Comparison of ENCODE assay signal across 13 cellular contexts in the genomic region with DNA sequence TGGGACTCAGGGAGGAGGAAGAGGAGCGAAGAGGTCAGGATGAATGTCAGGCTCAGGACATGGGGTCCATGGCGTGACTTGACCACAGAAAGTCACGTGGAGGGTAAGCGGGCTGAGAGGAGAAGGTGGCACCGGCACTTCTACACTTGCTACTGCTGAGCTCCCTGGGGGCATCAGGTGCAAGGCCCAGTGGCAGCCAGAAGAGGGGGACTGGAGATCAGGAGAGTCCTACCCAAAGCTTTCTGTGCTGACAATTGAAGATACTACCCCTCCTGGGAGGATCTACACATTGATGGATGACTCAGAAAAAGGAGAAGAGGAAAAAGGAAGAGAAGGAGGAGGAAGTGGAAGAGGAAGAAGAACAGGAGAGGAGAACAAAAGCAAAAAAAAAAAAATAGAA. TPM values are rescaled to one million over a fixed set of nuclear protein-coding genes. Genes with fewer than 3 reads are reported as not detected.
A peak's percentile ranks its signal among the peaks of the same experiment; 100 is the strongest.
DNase-seq lines count a peak whose midpoint lies in the region; ATAC-seq, FAIRE-seq and TF ChIP-seq lines count a peak whose summit lies in the region.
"Had no signal": no experiment of that assay in that cellular context is flagged by ENCODE, and none has a peak within 500 bp of the region (broad histone marks: within the 10 kb centered on the region; RNA-seq: fewer than 3 reads in every experiment).

No MANE protein-coding gene starts in this region.

- H3K9ac ChIP-seq in HepG2 (ENCODE audit: insufficient read depth, low read depth, low read length) (no peak overlapping the region), MM.1S (ENCODE audit: low read length) (no peak overlapping the region), GM12878 (ENCODE audit: control insufficient read depth, insufficient read depth, low read length) (no peak overlapping the region)

- TF ChIP-seq CTCF in HepG2 (CRISPR knock-in tag; IDR thresholded peaks at IDR 0.05) (peak; percentile 35), right lobe of liver (IDR thresholded peaks at IDR 0.05) (no peak), MM.1S (IDR thresholded peaks at IDR 0.05; ENCODE audit: low read length) (0 out of 2 replicates have a peak, but pooled peaks have one; percentile 23), GM12878 (IDR thresholded peaks at IDR 0.05 in 2 of 3, conservative IDR thresholded peaks at IDR 0.05 in 1 of 3; ENCODE audit: control insufficient read depth in 2 of 3, extremely low read depth in 1 of 3, insufficient read depth in 1 of 3, low read depth in 3 of 3, low read length in 3 of 3) (peak; percentile 33 to 45 (median 43); a peak in 3 of 6 replicates)

- H3K27me3 Mint-ChIP-seq in stimulated activated naive B cell treated with anti-CD40 and anti-IgM and Interleukin-4, amounts not matched to agents 10 μg/mL and 1 μg/mL and 100 μg/mL, for 72 hours, result no peaks in the 10 kb centered on the region
- H3K27me3 Mint-ChIP-seq: activated CD4-positive, alpha-beta memory T cell treated with anti-CD3 and anti-CD28 coated beads for 36 hours had no signal

- peak overlapping the region; percentile 10 for H3K27ac Mint-ChIP-seq in stimulated activated naive B cell treated with anti-CD40 and anti-IgM and Interleukin-4, amounts not matched to agents 10 μg/mL and 1 μg/mL and 100 μg/mL, for 72 hours
- H3K27ac Mint-ChIP-seq: activated CD4-positive, alpha-beta memory T cell treated with anti-CD3 and anti-CD28 coated beads for 36 hours had no signal

- TF ChIP-seq RAD21 in HepG2 (CRISPR knock-in tag; IDR thresholded peaks at IDR 0.05) (no peak), GM12878 (IDR thresholded peaks at IDR 0.05; ENCODE audit: insufficient read depth, low read depth, low read length) (peak; percentile 46)

- H3K36me3 Mint-ChIP-seq in stimulated activated naive B cell treated with anti-CD40 and anti-IgM and Interleukin-4, amounts not matched to agents 10 μg/mL and 1 μg/mL and 100 μg/mL, for 72 hours, result no peaks in the 10 kb centered on the region
- H3K36me3 Mint-ChIP-seq: activated CD4-positive, alpha-beta memory T cell treated with anti-CD3 and anti-CD28 coated beads for 36 hours had no signal

- SMC1A ChIA-PET in GM12878 (lab: Charles Lee; ENCODE audit: uncharacterized antibody, unreplicated experiment), result interaction anchor here (0.6 to 10.7 kb wide), 13 partner anchors 12 to 483 kb away, joined by 3 to 143 read pairs (median 5); no protein-coding TSS in a partner anchor

- WGBS in HepG2 (ENCODE audit: low lambda C conversion rate), result 98% methylated on average over 5 of the region's 5 CpGs
- WGBS in right lobe of liver (ENCODE audit: insufficient coverage, low coverage, low lambda C conversion rate, missing lambda C conversion rate), result 100% methylated on average over 2 of the region's 5 CpGs
- 45% methylated on average over 5 of the region's 5 CpGs for WGBS in GM12878 (ENCODE audit: insufficient coverage, insufficient replicate concordance, low lambda C conversion rate, missing lambda C conversion rate)

- H3K9me3 ChIP-seq in HepG2 (ENCODE audit: low read length) (no peaks in the 10 kb centered on the region), right lobe of liver (no peaks in the 10 kb centered on the region), MM.1S (replicated peaks; ENCODE audit: insufficient read depth, low read length) (no peaks in the 10 kb centered on the region), GM12878 (replicated peaks; ENCODE audit: control insufficient read depth, insufficient read depth, low read length) (no peaks in the 10 kb centered on the region)

- H3K27me3 ChIP-seq in HepG2 (ENCODE audit: control insufficient read depth in 1 of 2, insufficient read depth in 2 of 2, low read length in 2 of 2) (no peaks in the 10 kb centered on the region), right lobe of liver (no peaks in the 10 kb centered on the region), MM.1S (replicated peaks; ENCODE audit: insufficient read depth, low read length) (no peaks in the 10 kb centered on the region), GM12878 (replicated peaks in 1 of 2; ENCODE audit: control insufficient read depth in 2 of 2, insufficient read depth in 2 of 2, low read length in 1 of 2) (no peaks in the 10 kb centered on the region)

- no peaks in the 10 kb centered on the region for H3K9me2 ChIP-seq in MM.1S (replicated peaks; ENCODE audit: insufficient read depth, low read length)

- TF ChIP-seq POLR2A in HepG2 (IDR thresholded peaks at IDR 0.05; ENCODE audit: insufficient read depth in 1 of 2, low read depth in 2 of 2, low read length in 2 of 2) (no peak), right lobe of liver (IDR thresholded peaks at IDR 0.05) (no peak), GM12878 (IDR thresholded peaks at IDR 0.05; ENCODE audit: low read depth, low read length) (no peak)

- DNase-seq in HepG2 (ENCODE audit: low spot score) (no peak), right lobe of liver (no peak), MM.1S (no peak), GM12878 (ENCODE audit: low read depth, low spot score) (no peak), H4 (ENCODE audit: low spot score) (no peak), SW480 (ENCODE audit: low spot score) (no peak)
- DNase-seq in stimulated activated naive B cell treated with anti-CD40 and anti-IgM and Interleukin-4, amounts not matched to agents 10 μg/mL and 1 μg/mL and 100 μg/mL, for 72 hours, result no peak
- DNase-seq: NCI-H1417 treated with DMSO at 0.1 percent for 48 hours; RPMI8226; stimulated activated CD4-positive, alpha-beta T cell treated with anti-CD3 and anti-CD28 coated beads, Interleukin-2, amount 100 ng/mL, for 24 hours had no signal

- intact Hi-C loops in HepG2 (cut with micrococcal nuclease; ENCODE audit: unreplicated experiment) (no loop called here), right lobe of liver (cut with DNase I) (no loop called here), GM12878 (cut with micrococcal nuclease; ENCODE audit: unreplicated experiment) (no loop called here)

- POLR2A ChIA-PET in HepG2 (lab: Yijun Ruan, JAX) (no interaction called here), GM12878 (lab: Charles Lee) (no interaction called here)

- CTCF ChIA-PET in HepG2 (lab: Yijun Ruan, JAX; ENCODE audit: low intra/inter-chr PET ratio, low total read pairs), result interaction anchor here (2.7 kb wide), 1 partner anchor 481 kb away, joined by 25 read pairs; no protein-coding TSS in a partner anchor
- CTCF ChIA-PET in GM12878 (lab: Yijun Ruan, JAX), result interaction anchor here (0.6 to 10.5 kb wide), 13 partner anchors 8 to 478 kb away, joined by 3 to 191 read pairs (median 6); a partner anchor contains a TSS

- H4K20me1 ChIP-seq in HepG2 (ENCODE audit: insufficient read depth, low read length) (no peaks in the 10 kb centered on the region), MM.1S (ENCODE audit: insufficient read depth, low read length) (no peaks in the 10 kb centered on the region), GM12878 (ENCODE audit: control insufficient read depth, insufficient read depth) (no peaks in the 10 kb centered on the region)

- H3K4me1 ChIP-seq in HepG2 (ENCODE audit: insufficient read depth, low read length) (peaks cover 8% of the 10 kb centered on the region; the same call in 1 of the 2 replicates), right lobe of liver (no peaks in the 10 kb centered on the region), MM.1S (ENCODE audit: low read length) (peaks cover 19% of the 10 kb centered on the region), GM12878 (ENCODE audit: control insufficient read depth, insufficient read depth, low read length) (peaks cover 9% of the 10 kb centered on the region; the same call in 1 of the 2 replicates)

- peaks cover 12 to 55% of the 10 kb centered on the region in 2 experiments for H3K36me3 ChIP-seq in HepG2 (replicated peaks in 1 of 2; ENCODE audit: control insufficient read depth in 1 of 2, insufficient read depth in 2 of 2, low read length in 2 of 2)
- peaks cover 0 to 3% (median 0%) of the 10 kb centered on the region in 4 donors for H3K36me3 ChIP-seq in right lobe of liver
- H3K36me3 ChIP-seq in MM.1S (replicated peaks; ENCODE audit: insufficient read depth, low read length), result no peaks in the 10 kb centered on the region
- no peaks in the 10 kb centered on the region for H3K36me3 ChIP-seq in GM12878 (ENCODE audit: control insufficient read depth in 2 of 2, insufficient read depth in 2 of 2, low read length in 1 of 2)

- BruUV-seq in HepG2 (replicated peaks; lab: Mats Ljungman, UMichigan) (no TSS peak), GM12878 (replicated peaks; lab: Mats Ljungman, UMichigan) (no TSS peak)

- H3K9me3 Mint-ChIP-seq in stimulated activated naive B cell treated with anti-CD40 and anti-IgM and Interleukin-4, amounts not matched to agents 10 μg/mL and 1 μg/mL and 100 μg/mL, for 72 hours, result no peaks in the 10 kb centered on the region
- H3K9me3 Mint-ChIP-seq: activated CD4-positive, alpha-beta memory T cell treated with anti-CD3 and anti-CD28 coated beads for 36 hours had no signal

- no peak overlapping the region for H2AFZ ChIP-seq in HepG2 (ENCODE audit: low read length)
- H2AFZ ChIP-seq in MM.1S (ENCODE audit: low read length), result no peak overlapping the region
- H2AFZ ChIP-seq in GM12878 (ENCODE audit: control insufficient read depth, low read depth, low read length), result no peak overlapping the region

- ATAC-seq in HepG2 (no peak), right lobe of liver (no peak), GM12878 (peak; percentile 75), GM19023 (IDR thresholded peaks at IDR 0.05; ENCODE audit: unreplicated experiment) (no peak)
- peak; percentile 59 to 74 for ATAC-seq in stimulated activated naive B cell treated with anti-CD40 and anti-IgM and Interleukin-4, amounts not matched to agents 10 μg/mL and 1 μg/mL and 100 μg/mL, for 72 hours (replicated peaks)

- H3K4me2 ChIP-seq in HepG2 (ENCODE audit: low read depth, low read length) (no peak overlapping the region), MM.1S (ENCODE audit: low read depth, low read length) (no peak overlapping the region), GM12878 (ENCODE audit: control insufficient read depth, insufficient read depth) (no peak overlapping the region)

- peaks cover 13% of the 10 kb centered on the region for H3F3A ChIP-seq in MM.1S (ENCODE audit: insufficient read depth, low read length)

- H3K4me3 Mint-ChIP-seq in stimulated activated naive B cell treated with anti-CD40 and anti-IgM and Interleukin-4, amounts not matched to agents 10 μg/mL and 1 μg/mL and 100 μg/mL, for 72 hours, result no peak overlapping the region
- H3K4me3 Mint-ChIP-seq: activated CD4-positive, alpha-beta memory T cell treated with anti-CD3 and anti-CD28 coated beads for 36 hours had no signal

- no peak for TF ChIP-seq EP300 in HepG2 (IDR thresholded peaks at IDR 0.05; ENCODE audit: low read depth in 2 of 2, low read length in 2 of 2)
- TF ChIP-seq EP300 in HepG2 (CRISPR knock-in tag; IDR thresholded peaks at IDR 0.05; ENCODE audit: borderline replicate concordance), result no peak
- TF ChIP-seq EP300 in GM12878 (IDR thresholded peaks at IDR 0.05; ENCODE audit: borderline replicate concordance in 1 of 2, control insufficient read depth in 1 of 2, low read depth in 2 of 2, low read length in 2 of 2), result no peak

- H3K79me2 ChIP-seq in HepG2 (ENCODE audit: insufficient read depth, low read length) (no peaks in the 10 kb centered on the region), MM.1S (ENCODE audit: low read length) (no peaks in the 10 kb centered on the region), GM12878 (ENCODE audit: control insufficient read depth, insufficient read depth, low read length) (no peaks in the 10 kb centered on the region)

- FAIRE-seq in HepG2 (lab: Jason Lieb, UNC), result no peak
- FAIRE-seq in GM12878 (lab: Jason Lieb, UNC), result no peak
- FAIRE-seq: islet of Langerhans had no signal

- in situ Hi-C loops in HepG2 (cut with HindIII; ENCODE audit: extremely low pct_ligation_motif_present, low pct_unique_long_range_greater_than_20kb), result loop anchor here (5.0 kb wide), 1 partner anchor 478 kb away; no protein-coding TSS in a partner anchor
- in situ Hi-C loops in GM12878 (cut with MboI), result loop anchor here (5.0 kb wide), 1 partner anchor 478 kb away; no protein-coding TSS in a partner anchor

- H3K27ac ChIP-seq in HepG2 (ENCODE audit: extremely low read length, insufficient read depth, low read length) (no peak overlapping the region), right lobe of liver (no peak overlapping the region), MM.1S (ENCODE audit: low read length) (no peak overlapping the region), GM12878 (ENCODE audit: control insufficient read depth, insufficient read depth) (no peak overlapping the region)

- RAD21 ChIA-PET in GM12878 (lab: Charles Lee; ENCODE audit: unreplicated experiment), result interaction anchor here (0.7 to 11.0 kb wide), 12 partner anchors 19 to 479 kb away, joined by 3 to 121 read pairs (median 4); no protein-coding TSS in a partner anchor

- H3K4me3 ChIP-seq in HepG2 (replicated peaks in 1 of 3; ENCODE audit: insufficient read depth in 1 of 3, low read depth in 2 of 3, low read length in 3 of 3) (no peak overlapping the region), right lobe of liver (no peak overlapping the region), MM.1S (ENCODE audit: low read length) (no peak overlapping the region), GM12878 (no peak overlapping the region)

- H3K4me1 Mint-ChIP-seq in stimulated activated naive B cell treated with anti-CD40 and anti-IgM and Interleukin-4, amounts not matched to agents 10 μg/mL and 1 μg/mL and 100 μg/mL, for 72 hours, result peaks cover 23 to 38% of the 10 kb centered on the region in 2 donors

RNA-seq across cellular contexts. Expression of a gene that starts 41.3 kb away (rescaled TPM):
- 23.7 and 37.3 TPM in 2 replicates for total RNA-seq in HepG2 (2016; rRNA removed; fragmentation: Illumina TruSeq; extraction: Trizol)
- 7.8 and 10.0 TPM in 2 replicates for total RNA-seq in HepG2 (2016; cell fraction: cytosol; rRNA removed; fragmentation: Illumina TruSeq; extraction: Trizol; ENCODE audit: low read depth)
- 22.8 and 32.5 TPM in 2 replicates for total RNA-seq in HepG2 (2016; cell fraction: insoluble cytoplasmic fraction; rRNA removed; fragmentation: Illumina TruSeq; extraction: Trizol)
- 18.9 and 21.8 TPM in 2 replicates for total RNA-seq in HepG2 (2016; cell fraction: membrane; rRNA removed; fragmentation: Illumina TruSeq; extraction: Trizol)
- total RNA-seq in HepG2 (2016; cell fraction: nucleus; rRNA removed; fragmentation: Illumina TruSeq; extraction: Trizol), result 39.3 and 39.5 TPM in 2 replicates
- 13.7 and 15.7 TPM in 2 replicates for polyA plus RNA-seq in HepG2 (2011; rRNA removed)
- polyA plus RNA-seq in HepG2 (2011; cell fraction: cytosol; rRNA removed), result 7.3 and 7.9 TPM in 2 replicates
- polyA plus RNA-seq in HepG2 (2011; cell fraction: nucleus; rRNA removed), result 17.4 and 19.9 TPM in 2 replicates
- polyA plus RNA-seq in HepG2 (2012), result 7.0 and 10.2 TPM in 2 replicates
- polyA plus RNA-seq in HepG2 (2016; cell fraction: cytosol; fragmentation: Illumina TruSeq; extraction: Trizol; ENCODE audit: low read depth), result 1.7 and 1.8 TPM in 2 replicates
- polyA plus RNA-seq in HepG2 (2016; cell fraction: insoluble cytoplasmic fraction; fragmentation: Illumina TruSeq; extraction: Trizol; ENCODE audit: low read depth), result 23.1 and 25.5 TPM in 2 replicates
- polyA plus RNA-seq in HepG2 (2016; cell fraction: membrane; fragmentation: Illumina TruSeq; extraction: Trizol; ENCODE audit: low read depth), result 4.2 TPM in 2 replicates
- 35.8 and 37.1 TPM in 2 replicates for polyA plus RNA-seq in HepG2 (2016; cell fraction: nucleus; fragmentation: Illumina TruSeq; extraction: Trizol; ENCODE audit: insufficient read depth, low read depth)
- polyA minus RNA-seq in HepG2 (2011; rRNA and poly(A)+ RNA removed; ENCODE audit: low replicate concordance), result 23.1 and 52.1 TPM in 2 replicates
- 10.5 and 13.8 TPM in 2 replicates for polyA minus RNA-seq in HepG2 (2011; cell fraction: cytosol; rRNA and poly(A)+ RNA removed)
- 52.0 and 54.7 TPM in 2 replicates for polyA minus RNA-seq in HepG2 (2011; cell fraction: nucleus; rRNA and poly(A)+ RNA removed)
- 10 to 100 TPM in 1 of 6 experiments, 1 to 10 TPM in 5; 5.8 to 10.2 (median 7.1) TPM for total RNA-seq in right lobe of liver
- 0.59 and 0.92 TPM in 2 replicates for total RNA-seq in GM12878 (2013; cell fraction: nucleolus; rRNA removed)
- total RNA-seq in GM12878 (2014; rRNA removed), result 0.76 and 0.79 TPM in 2 replicates
- total RNA-seq in GM12878 (2014; rRNA removed; fragmentation: Illumina TruSeq; extraction: Trizol), result 0.69 and 0.72 TPM in 2 replicates
- total RNA-seq in GM12878 (2021), result 0.97 and 1.0 TPM in 2 replicates
- polyA plus RNA-seq in GM12878 (2011; ENCODE audit: low read depth), result 0.29 TPM
- polyA plus RNA-seq in GM12878 (2011; rRNA removed), result 1.3 TPM in 2 replicates
- 0.74 and 0.79 TPM in 2 replicates for polyA plus RNA-seq in GM12878 (2011; cell fraction: cytosol; rRNA removed)
- polyA plus RNA-seq in GM12878 (2011; cell fraction: nucleus; rRNA removed), result 0.75 and 0.80 TPM in 2 replicates
- 0.52 and 0.62 TPM in 2 replicates for polyA plus RNA-seq in GM12878 (2012)
- polyA plus RNA-seq in GM12878 (2014; fragmentation: Illumina TruSeq; extraction: Trizol), result 0.98 and 2.4 TPM in 2 replicates
- polyA plus RNA-seq in GM12878 (2014; fragmentation: Nextera tagmentation; extraction: Ambion mirVana), result under 1 TPM; 0.40 to 0.42 TPM
- 0.76 and 1.1 TPM in 2 replicates for polyA plus RNA-seq in GM12878 (2014; rRNA removed)
- under 1 TPM; 0.29 to 0.75 TPM for polyA plus RNA-seq in GM12878 (2016; fragmentation: Nextera tagmentation; extraction: Ambion mirVana)
- polyA minus RNA-seq in GM12878 (2011; rRNA and poly(A)+ RNA removed), result 2.2 and 2.4 TPM in 2 replicates
- polyA minus RNA-seq in GM12878 (2011; cell fraction: cytosol; rRNA and poly(A)+ RNA removed), result 0.67 and 0.94 TPM in 2 replicates
- 1.1 and 2.2 TPM in 2 replicates for polyA minus RNA-seq in GM12878 (2011; cell fraction: nucleus; rRNA and poly(A)+ RNA removed)
- 0.06 and 0.29 TPM in 2 replicates for total RNA-seq in H4 (2014; rRNA removed; shearing (Covaris generic))

Comparison
In these comparisons a context has a peak if more than half of its experiments do, and no peak if none do; other contexts are left out.
1. CTCF ChIP-seq: peak in HepG2 (single experiment), MM.1S (single experiment) and GM12878 (3 of 3); none in right lobe of liver (0 of 4).
2. ATAC-seq: peak in GM12878 (single experiment) and stimulated activated naive B cell treated with anti-CD40 and anti-IgM and Interleukin-4, amounts not matched to agents 10 μg/mL and 1 μg/mL and 100 μg/mL, for 72 hours (2 of 2); none in HepG2 (single experiment), right lobe of liver (0 of 4) and GM19023 (single experiment).